1 cellular context compared by ENCODE assay signal in genomic region chr14:68407838-68408237, GRCh38.
TF ChIP-seq lines count a peak whose summit lies in the region.

No MANE protein-coding gene starts in this region.

TF ChIP-seq in GM23338, 12 proteins besides CTCF, POLR2A, EP300 and RAD21 (continued from another document):
- TF ChIP-seq JUNB (IDR thresholded peaks at IDR 0.05; ENCODE audit: unreplicated experiment), result no peak
- no peak for TF ChIP-seq REST (IDR thresholded peaks at IDR 0.05; ENCODE audit: unreplicated experiment)
- TF ChIP-seq EZH2phosphoT487 (IDR thresholded peaks at IDR 0.05; ENCODE audit: unreplicated experiment), result no peak
- TF ChIP-seq POLR2AphosphoS5 (IDR thresholded peaks at IDR 0.05; ENCODE audit: low read depth), result no peak
- TF ChIP-seq NANOG (IDR thresholded peaks at IDR 0.05; ENCODE audit: borderline replicate concordance), result no peak
- TF ChIP-seq STAT1 (IDR thresholded peaks at IDR 0.05; ENCODE audit: unreplicated experiment), result no peak
- no peak for TF ChIP-seq CREB1 (CRISPR knock-in tag; IDR thresholded peaks at IDR 0.05; ENCODE audit: low read depth)
